Comparison of ENCODE assay signal across 20 cellular contexts in genomic region chr19:48814895-48815294, GRCh38. TPM values are rescaled to one million over a fixed set of nuclear protein-coding genes. Genes with fewer than 3 reads are reported as not detected.
DNase-seq lines count a peak whose midpoint lies in the region; ATAC-seq and TF ChIP-seq lines count a peak whose summit lies in the region.
"Had no signal": no experiment of that assay in that cellular context is flagged by ENCODE, and none has a peak within 500 bp of the region (broad histone marks: within the 10 kb centered on the region; RNA-seq: fewer than 3 reads in every experiment).

No MANE protein-coding gene starts in this region.

- H3K36me3 Mint-ChIP-seq in MCF 10A (ENCODE audit: insufficient read depth, unreplicated experiment) = peaks cover 6% of the 10 kb centered on the region
- H3K36me3 Mint-ChIP-seq in neural crest cell (ENCODE audit: low read depth) = no peaks in the 10 kb centered on the region

- no peak for TF ChIP-seq CTCF in breast epithelium (IDR thresholded peaks at IDR 0.05)
- no peak for TF ChIP-seq CTCF in MCF 10A (IDR thresholded peaks at IDR 0.05; ENCODE audit: unreplicated experiment)
- TF ChIP-seq CTCF in adrenal gland (IDR thresholded peaks at IDR 0.05) = no peak
- no peak for TF ChIP-seq CTCF in neural crest cell (conservative IDR thresholded peaks at IDR 0.05)

- DNase-seq in breast epithelium (ENCODE audit: low spot score in 2 of 2) = no peak
- no peak for DNase-seq in MCF 10A (ENCODE audit: unreplicated experiment)
- no peak for DNase-seq in adrenal gland
- DNase-seq in neural crest cell (ENCODE audit: low read depth, low spot score) = no peak
- no peak for DNase-seq in stimulated activated CD8-positive, alpha-beta memory T cell treated with anti-CD3 and anti-CD28 coated beads, Interleukin-4, amount 100 ng/mL, for 48 hours
- DNase-seq in hippocampal formation (lab: John Stamatoyannopoulos, UW) = no peak
- DNase-seq: COR-L47, DMS153, HCEC 1CT, NCI-H1092, NCI-H187, NCI-H446, NCI-H774, Right ventricle myocardium superior, SK-N-SH had no signal

- intact Hi-C loops in breast epithelium (cut with DNase I; ENCODE audit: low total_unique reads) (no loop called here), MCF 10A (cut with micrococcal nuclease) (no loop called here), adrenal gland (cut with DNase I) (no loop called here)

- no peaks in the 10 kb centered on the region for H3K9me3 ChIP-seq in breast epithelium
- no peaks in the 10 kb centered on the region for H3K9me3 ChIP-seq in adrenal gland (replicated peaks in 1 of 3)
- H3K9me3 ChIP-seq: SK-N-SH had no signal

- H3K27ac Mint-ChIP-seq in MCF 10A (ENCODE audit: low read depth, unreplicated experiment) (no peak overlapping the region), neural crest cell (ENCODE audit: unreplicated experiment) (peak overlapping the region; percentile 63)

- H3K27me3 ChIP-seq in breast epithelium (no peaks in the 10 kb centered on the region), adrenal gland (no peaks in the 10 kb centered on the region)

- 84 to 95% (median 89%) methylated on average over 4 to 6 of the region's 6 CpGs for WGBS in adrenal gland, 4 donors

- H3K4me3 ChIP-seq in breast epithelium (no peak overlapping the region), adrenal gland (no peak overlapping the region)

- ATAC-seq in GM18909 (IDR thresholded peaks at IDR 0.05; ENCODE audit: poor library complexity, unreplicated experiment) = no peak
- no peak for ATAC-seq in HG02763 (IDR thresholded peaks at IDR 0.05; ENCODE audit: unreplicated experiment)

- POLR2A ChIA-PET in MCF 10A (lab: Yijun Ruan, JAX) = interaction anchor here (0.6 to 1.0 kb wide), 2 partner anchors 114 to 624 kb away, joined by 3 read pairs; no protein-coding TSS in a partner anchor

- BruUV-seq in MCF 10A (replicated peaks; lab: Mats Ljungman, UMichigan) = no TSS peak

- H3K27me3 Mint-ChIP-seq in MCF 10A (ENCODE audit: insufficient read depth, unreplicated experiment) = no peaks in the 10 kb centered on the region
- no peaks in the 10 kb centered on the region for H3K27me3 Mint-ChIP-seq in neural crest cell (ENCODE audit: low read depth)

- TF ChIP-seq POLR2A in breast epithelium (IDR thresholded peaks at IDR 0.05) (no peak), adrenal gland (IDR thresholded peaks at IDR 0.05) (no peak)

- H3K9me3 Mint-ChIP-seq in MCF 10A (ENCODE audit: unreplicated experiment) (no peaks in the 10 kb centered on the region), neural crest cell (no peaks in the 10 kb centered on the region)

- H3K36me3 ChIP-seq in breast epithelium = no peaks in the 10 kb centered on the region
- H3K36me3 ChIP-seq in adrenal gland (replicated peaks in 1 of 2) = no peaks in the 10 kb centered on the region

- H3K4me3 Mint-ChIP-seq in MCF 10A (ENCODE audit: unreplicated experiment) (no peak overlapping the region), neural crest cell (peak overlapping the region; percentile 40)

- CTCF ChIA-PET in MCF 10A (lab: Yijun Ruan, JAX) = interaction anchor here (0.7 to 1.9 kb wide), 2 partner anchors 16 to 76 kb away, joined by 4 to 7 read pairs; no protein-coding TSS in a partner anchor

- H3K4me1 ChIP-seq in breast epithelium (peaks cover 0 to 5% of the 10 kb centered on the region in 2 donors), adrenal gland (replicated peaks in 1 of 2) (peaks cover 27 to 36% of the 10 kb centered on the region in 2 donors)

- H3K4me1 Mint-ChIP-seq in MCF 10A (ENCODE audit: insufficient read depth, unreplicated experiment) = peaks cover 27% of the 10 kb centered on the region
- peaks cover 24% of the 10 kb centered on the region for H3K4me1 Mint-ChIP-seq in neural crest cell

- peak overlapping the region; percentile 6 to 10 for H3K27ac ChIP-seq in breast epithelium
- H3K27ac ChIP-seq in adrenal gland = peak overlapping the region in 3 of 5 donors; percentile 70 to 85 (median 74)

RNA-seq across cellular contexts. Expression of gene BCAT2, which starts 4.1 kb away (rescaled TPM):
- total RNA-seq in breast epithelium (10 to 100 TPM; 26.9 to 49.0 (median 28.8) TPM), MCF 10A (2022) (40.7 and 48.2 TPM in 2 replicates), adrenal gland (100 to 1,000 TPM in 7 of 8 donors, 10 to 100 TPM in 1; 81.9 to 163 (median 117) TPM), neural crest cell (40.3 and 40.4 TPM in 2 replicates)
- 100 to 1,000 TPM in 1 of 3 donors, 10 to 100 TPM in 2; 82.9 to 114 (median 87.6) TPM for polyA plus RNA-seq in adrenal gland

RNA-seq across cellular contexts. Expression of gene HSD17B14, which starts 21.4 kb away (rescaled TPM):
- 10 to 100 TPM; 13.1 to 18.6 (median 14.6) TPM for total RNA-seq in breast epithelium
- total RNA-seq in MCF 10A (2022) = 0.26 and 0.32 TPM in 2 replicates
- 10 to 100 TPM; 33.0 to 63.0 (median 40.6) TPM for total RNA-seq in adrenal gland
- 100 to 1,000 TPM in 2 of 3 donors, 1 to 10 TPM in 1; 7.4 to 178 (median 135) TPM for polyA plus RNA-seq in adrenal gland
- total RNA-seq in neural crest cell = 4.2 and 6.6 TPM in 2 replicates
- total RNA-seq: HT-29 had no signal

RNA-seq across cellular contexts. Expression of gene PLEKHA4, which starts 53.5 kb away (rescaled TPM):
- total RNA-seq in breast epithelium (10 to 100 TPM in 2 of 3 donors, 1 to 10 TPM in 1; 6.4 to 25.6 (median 22.4) TPM), MCF 10A (2022) (10.1 and 11.9 TPM in 2 replicates), adrenal gland (10 to 100 TPM; 17.6 to 65.1 (median 25.4) TPM), neural crest cell (38.1 and 41.8 TPM in 2 replicates)
- polyA plus RNA-seq in adrenal gland = 10 to 100 TPM in 2 of 3 donors, 1 to 10 TPM in 1; 7.1 to 74.6 (median 70.8) TPM

RNA-seq across cellular contexts. Expression of gene PPP1R15A, which starts 57.3 kb away (rescaled TPM):
- total RNA-seq in breast epithelium = 10 to 100 TPM; 59.6 to 74.2 (median 65.4) TPM
- total RNA-seq in MCF 10A (2022) = 207 and 248 TPM in 2 replicates
- 10 to 100 TPM; 29.5 to 54.6 (median 41.5) TPM for total RNA-seq in adrenal gland
- 100 to 1,000 TPM in 1 of 3 donors, 10 to 100 TPM in 2; 49.2 to 174 (median 73.3) TPM for polyA plus RNA-seq in adrenal gland
- 27.5 and 27.8 TPM in 2 replicates for total RNA-seq in neural crest cell

RNA-seq across cellular contexts. Expression of gene FGF21, which starts 59.6 kb away (rescaled TPM):
- not detected for total RNA-seq in breast epithelium
- 0.49 and 0.93 TPM in 2 replicates for total RNA-seq in MCF 10A (2022)
- not detected for total RNA-seq in adrenal gland
- polyA plus RNA-seq in adrenal gland = not detected
- not detected in 2 replicates for total RNA-seq in neural crest cell
- total RNA-seq: A172, HT-29, M059J, Right ventricle myocardium superior had no signal
- polyA plus RNA-seq: SK-N-SH had no signal
